ENCODE assay signal across 15 cellular contexts in genomic region chr2:37664190-37664751, GRCh38. TPM values are rescaled to one million over a fixed set of nuclear protein-coding genes. Genes with fewer than 3 reads are reported as not detected.
DNase-seq lines count a peak whose midpoint lies in the region; ATAC-seq and TF ChIP-seq lines count a peak whose summit lies in the region.
"Had no signal": no experiment of that assay in that cellular context is flagged by ENCODE, and none has a peak within 500 bp of the region (broad histone marks: within the 10 kb centered on the region; RNA-seq: fewer than 3 reads in every experiment).

No MANE protein-coding gene starts in this region.

- H3K4me1 ChIP-seq in gastroesophageal sphincter (peaks cover 19 to 100% (median 33%) of the 10 kb centered on the region in 3 donors), HAP-1 (peaks cover 22% of the 10 kb centered on the region)

- no peak overlapping the region for H3K4me3 Mint-ChIP-seq in activated T-cell treated with anti-CD3 and anti-CD28 coated beads, Interleukin-2, amount 50 U/mL, for 24 hours
- H3K4me3 Mint-ChIP-seq in stimulated activated memory B cell treated with anti-CD40 and anti-IgM and Interleukin-4, amounts not matched to agents 10 μg/mL and 1 μg/mL and 100 μg/mL, for 72 hours, result no peak overlapping the region
- H3K4me3 Mint-ChIP-seq: activated naive CD4-positive, alpha-beta T cell treated with anti-CD3 and anti-CD28 coated beads, Interleukin-2, amount 50 U/mL, for 24 hours; neural crest cell; T-helper 1 cell treated with Interleukin-12 subunit alpha and Interleukin-12 subunit beta and Interleukin-4 antibody, amounts not matched to agents 30 μg/mL and 1 μg/mL, for 36 hours had no signal

- TF ChIP-seq CTCF in gastroesophageal sphincter (IDR thresholded peaks at IDR 0.05), result no peak
- no peak for TF ChIP-seq CTCF in omental fat pad (IDR thresholded peaks at IDR 0.05)

- H3K9me3 ChIP-seq in gastroesophageal sphincter, result no peaks in the 10 kb centered on the region
- no peaks in the 10 kb centered on the region for H3K9me3 ChIP-seq in HAP-1

- H3K9me3 Mint-ChIP-seq in activated T-cell treated with anti-CD3 and anti-CD28 coated beads, Interleukin-2, amount 50 U/mL, for 24 hours, result no peaks in the 10 kb centered on the region
- no peaks in the 10 kb centered on the region for H3K9me3 Mint-ChIP-seq in stimulated activated memory B cell treated with anti-CD40 and anti-IgM and Interleukin-4, amounts not matched to agents 10 μg/mL and 1 μg/mL and 100 μg/mL, for 72 hours
- H3K9me3 Mint-ChIP-seq: activated naive CD4-positive, alpha-beta T cell treated with anti-CD3 and anti-CD28 coated beads, Interleukin-2, amount 50 U/mL, for 24 hours; neural crest cell; T-helper 1 cell treated with Interleukin-12 subunit alpha and Interleukin-12 subunit beta and Interleukin-4 antibody, amounts not matched to agents 30 μg/mL and 1 μg/mL, for 36 hours had no signal

- peak overlapping the region; percentile 82 for H3K27ac Mint-ChIP-seq in activated T-cell treated with anti-CD3 and anti-CD28 coated beads, Interleukin-2, amount 50 U/mL, for 24 hours
- peak overlapping the region; percentile 30 for H3K27ac Mint-ChIP-seq in stimulated activated memory B cell treated with anti-CD40 and anti-IgM and Interleukin-4, amounts not matched to agents 10 μg/mL and 1 μg/mL and 100 μg/mL, for 72 hours
- H3K27ac Mint-ChIP-seq: T-helper 1 cell treated with Interleukin-12 subunit alpha and Interleukin-12 subunit beta and Interleukin-4 antibody, amounts not matched to agents 30 μg/mL and 1 μg/mL, for 36 hours had no signal

- ATAC-seq in gastroesophageal sphincter (no peak), GM21423 (IDR thresholded peaks at IDR 0.05; ENCODE audit: unreplicated experiment) (no peak), omental fat pad (ENCODE audit: low FRiP score) (no peak)
- ATAC-seq in stimulated activated memory B cell treated with anti-CD40 and anti-IgM and Interleukin-4, amounts not matched to agents 10 μg/mL and 1 μg/mL and 100 μg/mL, for 72 hours, result no peak

- peaks cover 91% of the 10 kb centered on the region for H3K36me3 Mint-ChIP-seq in activated T-cell treated with anti-CD3 and anti-CD28 coated beads, Interleukin-2, amount 50 U/mL, for 24 hours (ENCODE audit: low read depth)
- peaks cover 19% of the 10 kb centered on the region for H3K36me3 Mint-ChIP-seq in stimulated activated memory B cell treated with anti-CD40 and anti-IgM and Interleukin-4, amounts not matched to agents 10 μg/mL and 1 μg/mL and 100 μg/mL, for 72 hours

- in situ Hi-C loops in HAP-1 (cut with MboI; ENCODE audit: low sequenced_read_pairs), result no loop called here

- DNase-seq in activated T-cell treated with anti-CD3 and anti-CD28 coated beads, Interleukin-2, amount 50 U/mL, for 24 hours, result no peak
- DNase-seq in activated T-cell treated with anti-CD3 and anti-CD28 coated beads, Interleukin-2, amount 50 U/mL, for 48 hours, result no peak
- peak; percentile 64 for DNase-seq in MV-4-11 (lab: John Stamatoyannopoulos, UW)
- DNase-seq in omental fat pad (ENCODE audit: low spot score), result no peak
- DNase-seq in HAP-1 (ENCODE audit: low spot score in 2 of 2), result no peak
- DNase-seq: activated CD4-positive, alpha-beta T cell treated with anti-CD3 and anti-CD28 coated beads, Interleukin-2, amount 50 U/mL, for 48 hours; islet precursor cell; stimulated activated CD8-positive, alpha-beta memory T cell treated with anti-CD3 and anti-CD28 coated beads, Interleukin-4, amount 100 ng/mL, for 48 hours had no signal

- H3K27me3 Mint-ChIP-seq in activated T-cell treated with anti-CD3 and anti-CD28 coated beads, Interleukin-2, amount 50 U/mL, for 24 hours, result no peaks in the 10 kb centered on the region
- H3K27me3 Mint-ChIP-seq in stimulated activated memory B cell treated with anti-CD40 and anti-IgM and Interleukin-4, amounts not matched to agents 10 μg/mL and 1 μg/mL and 100 μg/mL, for 72 hours, result no peaks in the 10 kb centered on the region
- H3K27me3 Mint-ChIP-seq: activated naive CD4-positive, alpha-beta T cell treated with anti-CD3 and anti-CD28 coated beads, Interleukin-2, amount 50 U/mL, for 24 hours had no signal

- 52 to 80% methylated on average over 1 to 4 of the region's 4 CpGs for WGBS in gastroesophageal sphincter (ENCODE audit: low coverage in 1 of 2), 2 donors

- H3K27me3 ChIP-seq in gastroesophageal sphincter (no peaks in the 10 kb centered on the region), HAP-1 (ENCODE audit: low read depth) (no peaks in the 10 kb centered on the region)

- H3K36me3 ChIP-seq in gastroesophageal sphincter (peaks cover 0 to 8% of the 10 kb centered on the region in 2 donors), HAP-1 (replicated peaks) (peaks cover 4% of the 10 kb centered on the region; the same call in 1 of the 2 replicates)

- no peak overlapping the region for H3K4me3 ChIP-seq in gastroesophageal sphincter
- no peak overlapping the region for H3K4me3 ChIP-seq in HAP-1

- H3K27ac ChIP-seq in gastroesophageal sphincter, result peak overlapping the region in 3 of 4 donors; percentile 48 to 93 (median 69)
- H3K27ac ChIP-seq: KMS-11 had no signal

- TF ChIP-seq POLR2A in gastroesophageal sphincter (IDR thresholded peaks at IDR 0.05), result no peak

- H3K4me1 Mint-ChIP-seq in activated T-cell treated with anti-CD3 and anti-CD28 coated beads, Interleukin-2, amount 50 U/mL, for 24 hours (ENCODE audit: low read depth), result peaks cover 91% of the 10 kb centered on the region
- peaks cover 83% of the 10 kb centered on the region for H3K4me1 Mint-ChIP-seq in stimulated activated memory B cell treated with anti-CD40 and anti-IgM and Interleukin-4, amounts not matched to agents 10 μg/mL and 1 μg/mL and 100 μg/mL, for 72 hours

- TF ChIP-seq EP300 in gastroesophageal sphincter (IDR thresholded peaks at IDR 0.05), result no peak

RNA-seq across cellular contexts. Expression of gene CDC42EP3, which starts 7.2 kb away (rescaled TPM):
- total RNA-seq in gastroesophageal sphincter (100 to 1,000 TPM in 2 of 4 donors, 10 to 100 TPM in 2; 39.4 to 198 (median 87.4) TPM), omental fat pad (10 to 100 TPM; 12.1 to 54.9 (median 29.9) TPM)
